Comparison of ENCODE assay signal across 1 cellular context in genomic region chr3:127970966-127971592, GRCh38.
TF ChIP-seq lines count a peak whose summit lies in the region.

No MANE protein-coding gene starts in this region.

TF ChIP-seq in GM23338, 12 proteins besides CTCF, POLR2A, EP300 and RAD21 (continued from another document):
- TF ChIP-seq ZNF462 (CRISPR knock-in tag; IDR thresholded peaks at IDR 0.05) (no peak), REST (IDR thresholded peaks at IDR 0.05; ENCODE audit: unreplicated experiment) (no peak), POLR2AphosphoS5 (IDR thresholded peaks at IDR 0.05; ENCODE audit: low read depth) (no peak)
TF ChIP-seq in GM23338: peak in this region for 0.
